ENCODE assay signal across 2 cellular contexts in genomic region chr11:108970221-108970991, GRCh38.
TF ChIP-seq lines count a peak whose summit lies in the region.

No MANE protein-coding gene starts in this region.

TF ChIP-seq in GM23338, 12 proteins besides CTCF, POLR2A, EP300 and RAD21:
- TF ChIP-seq ZNF462 (CRISPR knock-in tag; IDR thresholded peaks at IDR 0.05) (no peak), CREB1 (CRISPR knock-in tag; IDR thresholded peaks at IDR 0.05; ENCODE audit: low read depth) (no peak), REST (IDR thresholded peaks at IDR 0.05; ENCODE audit: unreplicated experiment) (no peak), JUNB (IDR thresholded peaks at IDR 0.05; ENCODE audit: unreplicated experiment) (no peak), STAT1 (IDR thresholded peaks at IDR 0.05; ENCODE audit: unreplicated experiment) (no peak), ZNF331 (CRISPR knock-in tag; IDR thresholded peaks at IDR 0.05; ENCODE audit: low read depth) (peak; percentile 47; the same call in 1 of the 2 replicates), ZNF114 (CRISPR knock-in tag; IDR thresholded peaks at IDR 0.05) (no peak), NANOG (IDR thresholded peaks at IDR 0.05; ENCODE audit: borderline replicate concordance) (no peak)

TF ChIP-seq in H1, 55 proteins besides CTCF, POLR2A, EP300 and RAD21 (continued from another document):
- no peak for TF ChIP-seq CTBP2 (IDR thresholded peaks at IDR 0.05; ENCODE audit: borderline replicate concordance, insufficient read depth, insufficient read length, low read length)
- TF ChIP-seq FOSL1 (IDR thresholded peaks at IDR 0.05; ENCODE audit: insufficient read depth, low read depth, low read length): no peak
- TF ChIP-seq CREB1 (IDR thresholded peaks at IDR 0.05): no peak
- TF ChIP-seq CHD2 (IDR thresholded peaks at IDR 0.05; ENCODE audit: low read length): no peak
- no peak for TF ChIP-seq RBBP5 (IDR thresholded peaks at IDR 0.05; ENCODE audit: borderline replicate concordance, low read depth, low read length)
- TF ChIP-seq PHF8 (conservative IDR thresholded peaks at IDR 0.05; ENCODE audit: low read depth, low read length): no peak
- no peak for TF ChIP-seq SIX5 (IDR thresholded peaks at IDR 0.05; ENCODE audit: low read depth, low read length)
- no peak for TF ChIP-seq RFX5 (IDR thresholded peaks at IDR 0.05; ENCODE audit: borderline replicate concordance, low read depth, low read length)
- no peak for TF ChIP-seq EZH2 (IDR thresholded peaks at IDR 0.05; ENCODE audit: low read depth, low read length, severe bottlenecking)
